In the genomic region with DNA sequence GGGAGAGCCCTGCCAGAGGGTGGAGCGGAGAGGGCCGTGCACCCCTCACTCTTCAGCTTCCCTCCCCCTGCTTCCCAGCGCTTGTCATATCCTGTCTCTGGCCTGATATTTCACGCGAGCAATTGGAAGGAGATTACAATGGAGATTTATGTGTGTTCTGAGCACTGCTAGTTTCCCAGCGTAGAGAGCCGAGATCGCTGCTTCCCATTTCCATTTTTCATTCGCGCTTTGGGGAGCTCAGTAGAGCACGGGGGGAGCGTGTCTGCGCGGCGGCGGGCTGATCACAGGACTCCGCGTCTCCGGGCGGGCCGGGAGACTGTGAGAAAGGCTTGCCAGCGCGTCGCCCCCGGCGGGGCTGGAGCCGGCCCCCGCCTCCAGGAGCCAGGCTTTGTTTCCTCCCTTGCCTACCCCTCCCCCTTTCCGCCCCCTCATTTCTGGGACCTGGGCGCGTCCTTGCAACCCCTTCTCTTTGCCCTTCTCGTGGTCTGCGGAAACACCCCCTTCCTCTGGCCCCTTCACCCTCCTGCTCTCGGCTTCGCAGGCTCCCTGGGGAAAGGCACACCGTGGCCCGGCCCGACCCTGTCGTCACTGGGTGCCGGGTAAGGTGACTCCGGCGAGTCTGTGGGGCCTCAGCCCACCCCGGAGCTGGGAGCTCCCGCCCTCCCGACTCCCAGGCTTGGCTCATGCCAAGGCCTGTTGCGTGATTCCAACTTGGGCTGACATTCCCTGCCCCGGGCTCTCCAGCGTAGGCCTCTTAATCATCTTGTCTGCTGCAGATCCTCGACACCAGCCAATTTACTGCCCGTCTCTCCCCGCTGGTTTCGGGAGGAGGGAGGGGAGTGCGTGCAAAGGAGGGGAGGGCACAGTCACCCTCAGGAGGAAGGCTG, we compare ENCODE assay signal across 9 cellular contexts. TPM values are rescaled to one million over a fixed set of nuclear protein-coding genes. Genes with fewer than 3 reads are reported as not detected.
DNase-seq lines count a peak whose midpoint lies in the region; TF ChIP-seq lines count a peak whose summit lies in the region.
"Had no signal": no experiment of that assay in that cellular context is flagged by ENCODE, and none has a peak within 500 bp of the region (broad histone marks: within the 10 kb centered on the region; RNA-seq: fewer than 3 reads in every experiment).

No MANE protein-coding gene starts in this region.

- no peak overlapping the region for H3K9ac ChIP-seq in BLaER1
- H3K9ac ChIP-seq in GM23248 = peak overlapping the region; percentile 98

- peaks cover 48% of the 10 kb centered on the region for H3K4me1 ChIP-seq in BLaER1
- peaks cover 43% of the 10 kb centered on the region for H3K4me1 ChIP-seq in GM23248 (ENCODE audit: insufficient read depth)
- H3K4me1 ChIP-seq in SJSA1 (replicated peaks) = peaks cover 57% of the 10 kb centered on the region

- H3K27me3 Mint-ChIP-seq in osteocyte (ENCODE audit: unreplicated experiment) = no peaks in the 10 kb centered on the region

- peaks cover 25% of the 10 kb centered on the region for H3F3A ChIP-seq in GM23248 (ENCODE audit: insufficient read depth)

- WGBS in GM23248 (ENCODE audit: low coverage in 1 of 2, low lambda C conversion rate in 2 of 2, missing lambda C conversion rate in 2 of 2), 2 experiments = 1% methylated on average over 46 to 53 of the region's 53 CpGs

- H3K27me3 ChIP-seq in BLaER1 (peaks cover 100% of the 10 kb centered on the region), GM23248 (replicated peaks; ENCODE audit: insufficient read depth) (peaks cover 11% of the 10 kb centered on the region; the same call in 1 of the 2 replicates), SJSA1 (replicated peaks) (no peaks in the 10 kb centered on the region)

- H3K9me3 Mint-ChIP-seq in osteocyte (ENCODE audit: unreplicated experiment) = no peaks in the 10 kb centered on the region

- in situ Hi-C loops in GM23248 (cut with MboI) = no loop called here

- peaks cover 24% of the 10 kb centered on the region for H3K79me2 ChIP-seq in GM23248 (ENCODE audit: insufficient read depth)

- peak overlapping the region; percentile 25; the same call in 1 of the 2 replicates for H3K4me2 ChIP-seq in BLaER1
- H3K4me2 ChIP-seq in GM23248 (ENCODE audit: unreplicated experiment) = peak overlapping the region; percentile 99

- H3K27ac ChIP-seq in BLaER1 (no peak overlapping the region), GM23248 (peak overlapping the region; percentile 98), SJSA1 (peak overlapping the region; percentile 95)
- H3K27ac ChIP-seq: ovary had no signal

- DNase-seq in GM23248 (peak; percentile 97), SJSA1 (ENCODE audit: low read depth in 1 of 2, low spot score in 2 of 2) (peak; percentile 77 to 87), epidermal melanocyte (ENCODE audit: insufficient read length, low spot score) (peak; percentile 54), osteocyte (ENCODE audit: extremely low spot score, unreplicated experiment) (peak; percentile 95), SKM-1 treated with dmso at 0.1 percent for 144 hours (lab: John Stamatoyannopoulos, UW; ENCODE audit: unreplicated experiment) (no peak), NCI-H524 treated with DMSO at 0.1 percent for 48 hours (lab: John Stamatoyannopoulos, UW) (no peak), HUDEP-2 (lab: John Stamatoyannopoulos, UW; ENCODE audit: unreplicated experiment in 76 of 76) (no peak)

- no peaks in the 10 kb centered on the region for H3K9me3 ChIP-seq in BLaER1
- no peaks in the 10 kb centered on the region for H3K9me3 ChIP-seq in GM23248 (ENCODE audit: low read depth)
- H3K9me3 ChIP-seq in SJSA1 (replicated peaks) = no peaks in the 10 kb centered on the region
- H3K9me3 ChIP-seq: ovary had no signal

- H3K36me3 ChIP-seq in BLaER1 (no peaks in the 10 kb centered on the region), GM23248 (ENCODE audit: low read depth) (no peaks in the 10 kb centered on the region), SJSA1 (no peaks in the 10 kb centered on the region; the same call in 1 of the 2 replicates)
- H3K36me3 ChIP-seq: ovary had no signal

- H3K4me1 Mint-ChIP-seq in osteocyte (ENCODE audit: unreplicated experiment) = peaks cover 68% of the 10 kb centered on the region

- no peak for TF ChIP-seq CTCF in osteocyte (IDR thresholded peaks at IDR 0.05)

- peak overlapping the region; percentile 80 for H2AFZ ChIP-seq in GM23248

- peaks cover 6% of the 10 kb centered on the region for H3K36me3 Mint-ChIP-seq in osteocyte (ENCODE audit: unreplicated experiment)

- peak overlapping the region; percentile 100 for H3K27ac Mint-ChIP-seq in osteocyte (ENCODE audit: unreplicated experiment)

- H3K4me3 Mint-ChIP-seq in osteocyte (ENCODE audit: unreplicated experiment) = peak overlapping the region; percentile 83

- no peak overlapping the region for H3K4me3 ChIP-seq in BLaER1
- H3K4me3 ChIP-seq in GM23248 = peak overlapping the region; percentile 90
- H3K4me3 ChIP-seq in SJSA1 = peak overlapping the region; percentile 50
- H3K4me3 ChIP-seq: ovary had no signal

- no peaks in the 10 kb centered on the region for H3K9me2 ChIP-seq in GM23248 (ENCODE audit: insufficient read depth)

- H4K20me1 ChIP-seq in BLaER1 (peaks cover 100% of the 10 kb centered on the region), GM23248 (ENCODE audit: insufficient read depth) (no peaks in the 10 kb centered on the region)

RNA-seq across cellular contexts. Expression of a gene that starts 5.8 kb away (rescaled TPM):
- total RNA-seq in GM23248 (2014; rRNA removed; shearing (Covaris generic)) = 2.8 and 4.7 TPM in 2 replicates
- polyA plus RNA-seq in GM23248 (2016; fragmentation: Nextera tagmentation; extraction: Ambion mirVana) = 6.0 and 6.8 TPM in 2 replicates
- 0.92 TPM in 1 of 2 replicates, not detected in the other for total RNA-seq in SJSA1 (2014; rRNA removed; shearing (Covaris generic))
- 17.4 and 17.6 TPM in 2 replicates for total RNA-seq in osteocyte
- polyA plus RNA-seq: ovary had no signal

RNA-seq across cellular contexts. Expression of a gene that starts 11.6 kb away (rescaled TPM):
- 3.3 and 3.8 TPM in 2 replicates for total RNA-seq in GM23248 (2014; rRNA removed; shearing (Covaris generic))
- polyA plus RNA-seq in GM23248 (2016; fragmentation: Nextera tagmentation; extraction: Ambion mirVana) = 7.9 and 9.5 TPM in 2 replicates
- 4.7 and 4.9 TPM in 2 replicates for total RNA-seq in SJSA1 (2014; rRNA removed; shearing (Covaris generic))
- 25.2 and 29.7 TPM in 2 replicates for total RNA-seq in osteocyte

Comparison
In these comparisons a context has a peak if more than half of its experiments do, and no peak if none do; other contexts are left out.
1. DNase-seq: peak in GM23248 (single experiment), SJSA1 (2 of 2), epidermal melanocyte (single experiment) and osteocyte (single experiment); none in SKM-1 treated with dmso at 0.1 percent for 144 hours (single experiment), NCI-H524 treated with DMSO at 0.1 percent for 48 hours (single experiment) and HUDEP-2 (0 of 76).